1 cellular context compared by ENCODE assay signal in genomic region chr1:16111771-16112557, GRCh38.
TF ChIP-seq lines count a peak whose summit lies in the region.

No MANE protein-coding gene starts in this region.

TF ChIP-seq in HEK293, 187 proteins besides CTCF, POLR2A, EP300 and RAD21 (continued from another document and continues in another):
- TF ChIP-seq ZSCAN4 (tag by site-specific recombination; IDR thresholded peaks at IDR 0.05) (peak; percentile 99), ZBTB26 (tag by site-specific recombination; optimal IDR thresholded peaks at IDR 0.05) (peak; percentile 33), SCRT1 (tag by site-specific recombination; IDR thresholded peaks at IDR 0.05; ENCODE audit: borderline replicate concordance) (no peak), ZNF23 (tag by site-specific recombination; IDR thresholded peaks at IDR 0.05; ENCODE audit: borderline replicate concordance) (no peak), ZEB2 (tag by site-specific recombination; IDR thresholded peaks at IDR 0.05) (peak; percentile 83), GLIS1 (tag by site-specific recombination; IDR thresholded peaks at IDR 0.05) (peak; percentile 96), ZFP69B (tag by site-specific recombination; IDR thresholded peaks at IDR 0.05) (peak; percentile 90), ZNF747 (tag by site-specific recombination; IDR thresholded peaks at IDR 0.05) (peak; percentile 78; the same call in 1 of the 2 replicates), KLF17 (tag by site-specific recombination; IDR thresholded peaks at IDR 0.05) (peak; percentile 91), ZNF157 (tag by site-specific recombination; IDR thresholded peaks at IDR 0.05) (peak; percentile 55; the same call in 1 of the 2 replicates), ZBTB1 (tag by site-specific recombination; IDR thresholded peaks at IDR 0.05) (no peak), ZNF677 (tag by site-specific recombination; IDR thresholded peaks at IDR 0.05) (no peak), ZBTB20 (tag by site-specific recombination; IDR thresholded peaks at IDR 0.05) (peak; percentile 54; the same call in 1 of the 2 replicates), ZBTB6 (tag by site-specific recombination; IDR thresholded peaks at IDR 0.05) (no peak), ZFP3 (tag by site-specific recombination; IDR thresholded peaks at IDR 0.05; ENCODE audit: low read depth) (no peak), ZNF433 (tag by site-specific recombination; IDR thresholded peaks at IDR 0.05; ENCODE audit: low read depth) (no peak), ZXDB (tag by site-specific recombination; IDR thresholded peaks at IDR 0.05) (no peak), ZSCAN23 (tag by site-specific recombination; IDR thresholded peaks at IDR 0.05) (peak; percentile 55; the same call in 1 of the 2 replicates), ZNF670 (tag by site-specific recombination; IDR thresholded peaks at IDR 0.05; ENCODE audit: low read depth) (no peak), PRDM2 (tag by site-specific recombination; IDR thresholded peaks at IDR 0.05; ENCODE audit: borderline replicate concordance) (no peak), ZNF580 (tag by site-specific recombination; IDR thresholded peaks at IDR 0.05) (no peak), PRDM10 (tag by site-specific recombination; IDR thresholded peaks at IDR 0.05) (peak; percentile 95), ZNF521 (tag by site-specific recombination; IDR thresholded peaks at IDR 0.05) (no peak), ZNF548 (tag by site-specific recombination; IDR thresholded peaks at IDR 0.05) (peak; percentile 54; the same call in 1 of the 2 replicates), HOXD13 (CRISPR knock-in tag; IDR thresholded peaks at IDR 0.05; ENCODE audit: borderline replicate concordance) (no peak), SP7 (tag by site-specific recombination; IDR thresholded peaks at IDR 0.05) (peak; percentile 91), ZNF645 (tag by site-specific recombination; IDR thresholded peaks at IDR 0.05) (peak; percentile 93; the same call in 1 of the 2 replicates), ZNF555 (tag by site-specific recombination; conservative IDR thresholded peaks at IDR 0.05) (no peak), GFI1B (tag by site-specific recombination; IDR thresholded peaks at IDR 0.05) (no peak), ZNF416 (tag by site-specific recombination; IDR thresholded peaks at IDR 0.05) (peak; percentile 50; the same call in 1 of the 2 replicates), ZNF132 (tag by site-specific recombination; IDR thresholded peaks at IDR 0.05; ENCODE audit: borderline replicate concordance) (no peak), ZNF830 (tag by site-specific recombination; IDR thresholded peaks at IDR 0.05; ENCODE audit: low read depth) (no peak), ZNF341 (tag by site-specific recombination; IDR thresholded peaks at IDR 0.05; ENCODE audit: low read depth) (no peak), ZNF121 (tag by site-specific recombination; IDR thresholded peaks at IDR 0.05) (no peak), ZNF37A (tag by site-specific recombination; IDR thresholded peaks at IDR 0.05) (no peak), ZNF280C (tag by site-specific recombination; IDR thresholded peaks at IDR 0.05) (no peak), ZNF785 (tag by site-specific recombination; IDR thresholded peaks at IDR 0.05) (peak; percentile 81; the same call in 1 of the 2 replicates), KLF10 (tag by site-specific recombination; IDR thresholded peaks at IDR 0.05) (no peak), SETDB1 (IDR thresholded peaks at IDR 0.05; ENCODE audit: insufficient read length, low read length) (no peak), ZNF394 (tag by site-specific recombination; IDR thresholded peaks at IDR 0.05; ENCODE audit: borderline replicate concordance) (peak; percentile 42; the same call in 1 of the 2 replicates), PATZ1 (tag by site-specific recombination; IDR thresholded peaks at IDR 0.05) (peak; percentile 86), MYNN (tag by site-specific recombination; IDR thresholded peaks at IDR 0.05; ENCODE audit: borderline replicate concordance) (no peak)
